In the genomic region with DNA sequence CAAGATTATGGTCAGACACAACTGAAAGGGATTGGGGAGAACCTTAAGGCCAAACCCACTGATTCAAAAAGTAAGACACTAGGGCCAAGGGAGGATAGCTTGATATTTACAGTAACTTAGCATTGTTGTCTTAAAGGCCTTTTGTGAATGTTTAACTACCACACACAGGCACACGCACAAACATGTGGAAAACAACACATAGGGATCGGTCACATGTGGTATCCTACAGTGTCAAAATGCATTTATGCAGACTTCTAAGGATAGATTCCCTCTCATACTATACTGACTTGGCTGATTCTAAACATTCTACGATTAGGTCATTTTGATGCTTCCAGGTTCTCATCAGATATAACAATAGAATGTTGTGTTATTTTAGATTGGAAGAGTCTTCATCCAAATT, we compare ENCODE assay signal across 7 cellular contexts.
"Had no signal": no experiment of that assay in that cellular context is flagged by ENCODE, and none has a peak within 500 bp of the region (broad histone marks: within the 10 kb centered on the region; RNA-seq: fewer than 3 reads in every experiment).

No MANE protein-coding gene starts in this region.

- H3K4me2 ChIP-seq: KMS-11 had no signal

- H3K27ac ChIP-seq: HL-60, KMS-11 had no signal

- H3K9ac ChIP-seq: KMS-11 had no signal

- H3K4me3 ChIP-seq: K562 had no signal

- DNase-seq: IMR-90, KBM-7, KG1 had no signal

- FAIRE-seq: HTR-8/SVneo, K562 had no signal

- ATAC-seq: K562 had no signal
